In genomic region chr5:94751456-94751855, GRCh38 we compare ENCODE assay signal across 20 cellular contexts.
A peak's percentile ranks its signal among the peaks of the same experiment; 100 is the strongest.
DNase-seq lines count a peak whose midpoint lies in the region; ATAC-seq, FAIRE-seq and TF ChIP-seq lines count a peak whose summit lies in the region.
"Had no signal": no experiment of that assay in that cellular context is flagged by ENCODE, and none has a peak within 500 bp of the region (broad histone marks: within the 10 kb centered on the region; RNA-seq: fewer than 3 reads in every experiment).

No MANE protein-coding gene starts in this region.

- H3K4me1 Mint-ChIP-seq in WTC11 (peaks cover 8% of the 10 kb centered on the region), T-helper 17 cell (no peaks in the 10 kb centered on the region)

- H3K9me3 ChIP-seq in lower lobe of right lung (no peaks in the 10 kb centered on the region), T-helper 17 cell (ENCODE audit: control insufficient read depth, low read length, poor library complexity, severe bottlenecking) (no peaks in the 10 kb centered on the region)
- H3K9me3 ChIP-seq: MG63 had no signal

- POLR2A ChIA-PET in WTC11 (lab: Charles Lee), result no interaction called here

- peak; percentile 4 for DNase-seq in DMS53 (lab: John Stamatoyannopoulos, UW)
- DNase-seq in DMS53 treated with DMSO at 0.1 percent for 48 hours (lab: John Stamatoyannopoulos, UW; ENCODE audit: unreplicated experiment), result no peak
- no peak for DNase-seq in WTC11 (ENCODE audit: low spot score)
- DNase-seq in lower lobe of right lung, result no peak
- DNase-seq in retina, result peak; percentile 42
- no peak for DNase-seq in frontal cortex (ENCODE audit: low spot score in 2 of 2)
- DNase-seq in T-helper 17 cell, result no peak
- no peak for DNase-seq in UCSD-AML1 (lab: John Stamatoyannopoulos, UW; ENCODE audit: unreplicated experiment)
- DNase-seq: Calu3; CD4-positive, CD25-positive, alpha-beta regulatory T cell; DMS79; H7; MG63; NCI-H1092; NCI-H2081 treated with DMSO at 0.1 percent for 48 hours; NCI-H69 had no signal

- H3K36me3 Mint-ChIP-seq in WTC11 (no peaks in the 10 kb centered on the region), T-helper 17 cell (ENCODE audit: low read depth) (no peaks in the 10 kb centered on the region)
- H3K36me3 Mint-ChIP-seq: CD4-positive, CD25-positive, alpha-beta regulatory T cell had no signal

- no peaks in the 10 kb centered on the region for H3K36me3 ChIP-seq in lower lobe of right lung
- H3K36me3 ChIP-seq: MG63 had no signal

- H3K4me3 Mint-ChIP-seq in WTC11, result no peak overlapping the region
- H3K4me3 Mint-ChIP-seq in T-helper 17 cell, result no peak overlapping the region
- H3K4me3 Mint-ChIP-seq: B cell; CD4-positive, CD25-positive, alpha-beta regulatory T cell had no signal

- peak overlapping the region; percentile 1; the same call in 1 of the 2 replicates for H3K27ac Mint-ChIP-seq in WTC11
- H3K27ac Mint-ChIP-seq in T-helper 17 cell, result no peak overlapping the region
- H3K27ac Mint-ChIP-seq: B cell; CD4-positive, CD25-positive, alpha-beta regulatory T cell had no signal

- intact Hi-C loops in lower lobe of right lung (cut with DNase I), result no loop called here

- CTCF ChIA-PET in WTC11 (lab: Charles Lee), result no interaction called here

- FAIRE-seq in frontal cortex (lab: Jason Lieb, UNC), result no peak
- FAIRE-seq: GM19239 had no signal

- no peak overlapping the region for H3K4me3 ChIP-seq in lower lobe of right lung
- H3K4me3 ChIP-seq: MG63 had no signal

- no peaks in the 10 kb centered on the region for H3K9me3 Mint-ChIP-seq in WTC11
- H3K9me3 Mint-ChIP-seq: CD4-positive, CD25-positive, alpha-beta regulatory T cell had no signal

- H3K4me1 ChIP-seq in lower lobe of right lung, result no peaks in the 10 kb centered on the region

- H3K27me3 ChIP-seq in lower lobe of right lung (ENCODE audit: low read depth), result no peaks in the 10 kb centered on the region
- H3K27me3 ChIP-seq: MG63 had no signal

- ATAC-seq in WTC11 (peak; percentile 30; the same call in 1 of the 2 replicates), lower lobe of right lung (peak; percentile 85 to 86), T-helper 17 cell (no peak)

- H3K27me3 Mint-ChIP-seq in WTC11 (ENCODE audit: low read depth) (no peaks in the 10 kb centered on the region), T-helper 17 cell (no peaks in the 10 kb centered on the region)
- H3K27me3 Mint-ChIP-seq: B cell; CD4-positive, CD25-positive, alpha-beta regulatory T cell had no signal

- H3K27ac ChIP-seq in lower lobe of right lung, result no peak overlapping the region
- H3K27ac ChIP-seq: 22Rv1, KMS-11 had no signal

- TF ChIP-seq CTCF in WTC11 (IDR thresholded peaks at IDR 0.05) (no peak), lower lobe of right lung (IDR thresholded peaks at IDR 0.05) (no peak)

TF ChIP-seq in WTC11, 78 proteins besides CTCF, POLR2A, EP300 and RAD21:
- TF ChIP-seq ZNF416 (CRISPR knock-in tag; IDR thresholded peaks at IDR 0.05), result no peak
- TF ChIP-seq CDX4 (CRISPR knock-in tag; IDR thresholded peaks at IDR 0.05; ENCODE audit: borderline replicate concordance), result no peak
- TF ChIP-seq MYBL2 (CRISPR knock-in tag; IDR thresholded peaks at IDR 0.05), result no peak
- no peak for TF ChIP-seq ATF2 (CRISPR knock-in tag; IDR thresholded peaks at IDR 0.05; ENCODE audit: borderline replicate concordance, low read depth)
- TF ChIP-seq NFYB (CRISPR knock-in tag; conservative IDR thresholded peaks at IDR 0.05; ENCODE audit: low read depth), result no peak
- no peak for TF ChIP-seq FOXP1 (CRISPR knock-in tag; IDR thresholded peaks at IDR 0.05; ENCODE audit: borderline replicate concordance)
- no peak for TF ChIP-seq ZNF512 (CRISPR knock-in tag; IDR thresholded peaks at IDR 0.05; ENCODE audit: borderline replicate concordance)
TF ChIP-seq in WTC11: peak in this region for 0.

Comparison
In these comparisons a context has a peak if more than half of its experiments do, and no peak if none do; other contexts are left out.
1. DNase-seq: peak in DMS53 (single experiment) and retina (single experiment); none in DMS53 treated with DMSO at 0.1 percent for 48 hours (single experiment), WTC11 (single experiment), lower lobe of right lung (single experiment), frontal cortex (0 of 2), T-helper 17 cell (0 of 3) and UCSD-AML1 (single experiment).